28 cellular contexts compared by ENCODE assay signal in the genomic region with DNA sequence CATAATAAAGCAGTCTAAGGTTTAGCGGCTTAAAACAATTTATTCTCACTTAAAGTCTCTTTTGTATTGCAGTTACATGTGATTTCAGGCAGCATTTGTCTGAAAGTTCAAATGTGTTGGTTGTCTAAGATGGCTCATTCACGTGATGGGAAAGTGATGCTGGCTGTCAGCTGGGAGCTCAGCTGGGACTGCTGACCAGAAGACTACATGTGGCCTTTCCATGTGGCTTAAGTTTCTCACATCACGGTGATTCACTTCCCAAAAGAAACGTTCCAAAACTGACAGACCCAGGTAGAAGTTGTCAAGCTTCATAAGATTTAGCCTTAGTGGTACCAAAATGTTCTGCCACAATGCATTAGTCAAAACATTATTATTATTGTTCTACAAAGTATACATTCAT.
"Had no signal": no experiment of that assay in that cellular context is flagged by ENCODE, and none has a peak within 500 bp of the region (broad histone marks: within the 10 kb centered on the region; RNA-seq: fewer than 3 reads in every experiment).

No MANE protein-coding gene starts in this region.

- H3K4me1 ChIP-seq: pancreas, prostate gland, testis, tibial artery, uterus had no signal

- DNase-seq: naive thymus-derived CD8-positive, alpha-beta T cell; nephron progenitor cell; nucleus accumbens; pancreas; right cardiac atrium; spleen; stimulated activated CD4-positive, alpha-beta T cell treated with anti-CD3 and anti-CD28 coated beads, Interleukin-12 subunit alpha, Interleukin-12 subunit beta, amount 100 ng/mL, for 4 hours; stimulated activated CD4-positive, alpha-beta T cell treated with anti-CD3 and anti-CD28 coated beads, Interleukin-1b, Interleukin-23, amount 100 ng/mL, for 48 hours; stimulated activated CD4-positive, alpha-beta T cell treated with anti-CD3 and anti-CD28 coated beads, Interleukin-4, amount 100 ng/mL, for 1 hour; stimulated activated CD4-positive, alpha-beta T cell treated with anti-CD3 and anti-CD28 coated beads, Interleukin-4, amount 100 ng/mL, for 4 hours; stimulated activated CD8-positive, alpha-beta memory T cell treated with anti-CD3 and anti-CD28 coated beads, Interleukin-4, amount 100 ng/mL, for 48 hours; stimulated activated naive CD4-positive, alpha-beta T cell; stimulated activated naive CD8-positive, alpha-beta T cell treated with anti-CD3 and anti-CD28 coated beads, Interleukin-15, amount 100 ng/mL, for 72 hours; stimulated activated naive CD8-positive, alpha-beta T cell treated with anti-CD3 and anti-CD28 coated beads, Interleukin-15, Interleukin-2, amounts not matched to agents 100 U/mL and 50 U/mL, for 24 hours; substantia nigra; testis; tibial artery; transverse colon; upper lobe of right lung; uterus had no signal

- FAIRE-seq: pancreas had no signal

- H3K27ac ChIP-seq: neutrophil, pancreas, prostate gland, skin epidermis, spleen, suprapubic skin, testis, tibial artery, transverse colon, upper lobe of right lung, uterus had no signal

- H3K9me3 ChIP-seq: neutrophil, pancreas, prostate gland, spleen, suprapubic skin, testis, transverse colon, upper lobe of right lung, uterus had no signal

- ATAC-seq: naive thymus-derived CD8-positive, alpha-beta T cell; natural killer cell treated with Interleukin-12 subunit alpha and Interleukin-12 subunit beta and Interleukin-15 and Interleukin-18, amount 100 ng/mL, for 72 hours; pancreas; right cardiac atrium; sciatic nerve; stimulated activated memory B cell treated with anti-CD40 and anti-IgM and Interleukin-4, amounts not matched to agents 10 μg/mL and 1 μg/mL and 100 μg/mL, for 72 hours; stimulated activated naive CD8-positive, alpha-beta T cell treated with anti-CD3 and anti-CD28 coated beads, Interleukin-15, amount 100 ng/mL, for 72 hours; stimulated activated naive CD8-positive, alpha-beta T cell treated with anti-CD3 and anti-CD28 coated beads, Interleukin-15, Interleukin-2, amounts not matched to agents 100 U/mL and 50 U/mL, for 24 hours; upper lobe of right lung had no signal

- H3K36me3 ChIP-seq: neutrophil, pancreas, prostate gland, transverse colon, upper lobe of right lung, uterus had no signal

- H3K4me3 ChIP-seq: pancreas, prostate gland, skin epidermis, smooth muscle cell, spleen, suprapubic skin, testis, tibial artery, transverse colon, upper lobe of right lung, uterus had no signal

- H3K27me3 ChIP-seq: neutrophil, pancreas, spleen, suprapubic skin, testis, tibial artery, transverse colon, upper lobe of right lung, uterus had no signal
